8 cellular contexts compared by ENCODE assay signal in genomic region chr10:69092959-69093850, GRCh38.
DNase-seq lines count a peak whose midpoint lies in the region; ATAC-seq lines count a peak whose summit lies in the region.

No MANE protein-coding gene starts in this region.

- H3K36me3 Mint-ChIP-seq in memory B cell = peaks cover 5% of the 10 kb centered on the region

- no peaks in the 10 kb centered on the region for H3K27me3 Mint-ChIP-seq in memory B cell

- ATAC-seq in HG03460 (IDR thresholded peaks at IDR 0.05; ENCODE audit: unreplicated experiment) = peak; percentile 36
- peak; percentile 74 for ATAC-seq in memory B cell (ENCODE audit: low read depth)
- ATAC-seq in HG03457 (IDR thresholded peaks at IDR 0.05; ENCODE audit: unreplicated experiment) = no peak

- H3K4me3 Mint-ChIP-seq in memory B cell = peak overlapping the region; percentile 9

- H3K4me1 Mint-ChIP-seq in memory B cell = peaks cover 24% of the 10 kb centered on the region

- H3K27ac Mint-ChIP-seq in memory B cell = peak overlapping the region; percentile 22

- peak; percentile 9 for DNase-seq in DMS79 treated with DMSO at 0.1 percent for 48 hours (lab: John Stamatoyannopoulos, UW)
- peak; percentile 55 for DNase-seq in NCI-H748 treated with DMSO at 0.1 percent for 48 hours (lab: John Stamatoyannopoulos, UW)
- DNase-seq in activated CD4-positive, alpha-beta T cell treated with anti-CD3 and anti-CD28 coated beads, Interleukin-2, amount 50 U/mL, for 4 hours = peak; percentile 75 to 79
- peak; percentile 71 for DNase-seq in effector CD8-positive, alpha-beta T cell (lab: John Stamatoyannopoulos, UW)
- peak; percentile 77 to 84 for DNase-seq in memory B cell (ENCODE audit: low spot score in 2 of 2)
- peak; percentile 35 to 60 for DNase-seq in stimulated activated CD8-positive, alpha-beta memory T cell treated with anti-CD3 and anti-CD28 coated beads, Interleukin-2, amount 100 ng/mL, for 48 hours (ENCODE audit: low read depth in 2 of 2)

- no peaks in the 10 kb centered on the region for H3K9me3 Mint-ChIP-seq in memory B cell

Comparison
In these comparisons a context has a peak if more than half of its experiments do, and no peak if none do; other contexts are left out.
1. DNase-seq: peak in every context shown above with its lines; median percentile 80 in memory B cell; 77 in activated CD4-positive, alpha-beta T cell treated with anti-CD3 and anti-CD28 coated beads, Interleukin-2, amount 50 U/mL, for 4 hours; 71 in effector CD8-positive, alpha-beta T cell; 55 in NCI-H748 treated with DMSO at 0.1 percent for 48 hours; 48 in stimulated activated CD8-positive, alpha-beta memory T cell treated with anti-CD3 and anti-CD28 coated beads, Interleukin-2, amount 100 ng/mL, for 48 hours; 9 in DMS79 treated with DMSO at 0.1 percent for 48 hours.